1 cellular context compared by ENCODE assay signal in the genomic region with DNA sequence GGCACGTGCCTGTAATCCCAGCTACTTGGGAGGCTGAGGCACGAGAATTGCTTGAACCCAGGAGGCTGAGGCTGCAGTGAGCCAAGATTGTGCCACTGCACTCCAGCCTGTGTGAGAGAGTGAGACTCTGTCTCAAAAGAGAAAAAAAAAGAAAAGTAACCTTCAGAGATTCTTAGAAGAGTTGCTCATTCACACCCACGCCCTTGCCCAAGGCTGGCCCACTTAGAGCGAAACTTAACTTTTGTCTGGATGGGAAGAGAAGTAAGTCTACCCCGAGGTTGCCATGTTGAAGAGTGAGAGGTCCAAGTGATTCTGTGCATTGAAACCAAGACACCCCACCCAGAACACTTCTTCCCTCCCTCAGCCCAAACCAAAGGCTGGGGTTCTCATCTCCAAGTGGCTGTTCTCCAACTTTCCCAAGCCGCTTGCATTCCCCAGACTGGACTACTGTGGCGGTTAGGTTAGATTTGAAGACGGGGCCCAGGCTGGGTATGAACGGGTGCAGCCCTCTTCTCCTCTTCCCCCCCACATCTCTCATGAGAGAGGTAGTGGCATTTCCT.
TF ChIP-seq lines count a peak whose summit lies in the region.

No MANE protein-coding gene starts in this region.

TF ChIP-seq in WTC11, 78 proteins besides CTCF, POLR2A, EP300 and RAD21 (continued from another document):
- TF ChIP-seq, protein P1, sequence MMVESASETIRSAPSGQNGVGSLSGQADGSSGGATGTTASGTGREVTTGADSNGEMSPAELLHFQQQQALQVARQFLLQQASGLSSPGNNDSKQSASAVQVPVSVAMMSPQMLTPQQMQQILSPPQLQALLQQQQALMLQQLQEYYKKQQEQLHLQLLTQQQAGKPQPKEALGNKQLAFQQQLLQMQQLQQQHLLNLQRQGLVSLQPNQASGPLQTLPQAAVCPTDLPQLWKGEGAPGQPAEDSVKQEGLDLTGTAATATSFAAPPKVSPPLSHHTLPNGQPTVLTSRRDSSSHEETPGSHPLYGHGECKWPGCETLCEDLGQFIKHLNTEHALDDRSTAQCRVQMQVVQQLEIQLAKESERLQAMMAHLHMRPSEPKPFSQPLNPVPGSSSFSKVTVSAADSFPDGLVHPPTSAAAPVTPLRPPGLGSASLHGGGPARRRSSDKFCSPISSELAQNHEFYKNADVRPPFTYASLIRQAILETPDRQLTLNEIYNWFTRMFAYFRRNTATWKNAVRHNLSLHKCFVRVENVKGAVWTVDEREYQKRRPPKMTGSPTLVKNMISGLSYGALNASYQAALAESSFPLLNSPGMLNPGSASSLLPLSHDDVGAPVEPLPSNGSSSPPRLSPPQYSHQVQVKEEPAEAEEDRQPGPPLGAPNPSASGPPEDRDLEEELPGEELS (CRISPR knock-in tag; IDR thresholded peaks at IDR 0.05): no peak
- TF ChIP-seq NFYB (CRISPR knock-in tag; conservative IDR thresholded peaks at IDR 0.05; ENCODE audit: low read depth) (no peak), ZNF232 (CRISPR knock-in tag; IDR thresholded peaks at IDR 0.05) (no peak)
